ENCODE assay signal across 6 cellular contexts in the genomic region with DNA sequence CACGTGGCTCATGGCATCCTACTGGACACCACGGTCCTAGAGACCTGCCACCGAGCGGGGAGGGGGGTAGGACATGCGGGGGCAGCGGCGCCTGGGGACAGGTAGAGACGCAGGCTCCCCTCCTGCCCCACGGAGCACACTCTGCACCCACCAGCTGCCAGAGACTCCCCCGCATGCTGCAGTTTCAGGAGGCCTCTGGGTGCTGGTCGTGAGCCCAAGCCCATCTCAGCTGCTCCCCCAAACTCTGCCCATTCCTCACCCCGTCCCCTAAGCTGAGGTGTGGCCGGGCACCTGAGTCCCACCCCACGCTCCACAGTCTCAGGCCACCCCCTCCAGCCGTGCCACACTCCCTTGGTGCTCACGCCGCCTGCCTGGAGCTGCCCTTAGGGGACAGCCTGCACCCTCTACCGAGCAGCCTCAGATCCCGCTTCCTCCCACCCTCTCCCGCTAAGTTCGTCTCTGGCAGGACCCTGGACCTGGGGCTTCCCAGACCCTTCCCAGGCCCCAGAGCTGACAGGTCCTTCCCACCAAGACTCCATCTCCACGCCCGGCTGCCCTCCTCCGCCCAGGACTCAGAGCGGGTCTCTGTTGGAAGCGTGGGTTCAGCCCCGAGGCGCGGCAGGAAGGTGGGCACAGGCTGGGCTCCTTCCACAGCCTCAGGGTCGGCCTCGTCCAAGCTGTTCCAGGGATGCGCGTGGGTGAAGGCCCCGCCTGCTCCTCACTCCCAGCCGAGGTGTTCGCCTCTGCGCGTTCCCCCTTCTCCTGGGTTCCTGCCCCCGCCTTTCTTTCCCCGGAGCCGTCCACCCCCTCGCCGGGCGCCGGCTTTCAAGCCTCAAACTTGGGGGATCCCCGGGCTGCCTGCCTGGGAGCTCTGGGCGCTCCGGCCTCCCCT.
DNase-seq lines count a peak whose midpoint lies in the region; TF ChIP-seq lines count a peak whose summit lies in the region.

No MANE protein-coding gene starts in this region.

- no peak for TF ChIP-seq CTCF in KMS-11 (conservative IDR thresholded peaks at IDR 0.05; ENCODE audit: low read depth, low read length)
- TF ChIP-seq CTCF in coronary artery (IDR thresholded peaks at IDR 0.05), result no peak

- H4K20me1 ChIP-seq in KMS-11 (ENCODE audit: insufficient read depth), result no peaks in the 10 kb centered on the region

- H3K4me2 ChIP-seq in KMS-11, result peak overlapping the region; percentile 54; the same call in 1 of the 2 replicates

- no peak overlapping the region for H2AFZ ChIP-seq in KMS-11 (ENCODE audit: low read depth)

- H3K4me1 ChIP-seq in KMS-11 (ENCODE audit: low read depth, poor library complexity, severe bottlenecking), result no peaks in the 10 kb centered on the region

- no peaks in the 10 kb centered on the region for H3K27me3 ChIP-seq in KMS-11 (ENCODE audit: insufficient read depth, low read depth)

- H3K36me3 ChIP-seq in KMS-11 (ENCODE audit: insufficient read depth), result no peaks in the 10 kb centered on the region

- DNase-seq in coronary artery (ENCODE audit: low spot score), result no peak
- peak in 8 of 10 donors; percentile 37 to 95 (median 56) for DNase-seq in posterior cingulate gyrus
- DNase-seq in NOMO-1 treated with dmso at 0.1 percent for 144 hours (lab: John Stamatoyannopoulos, UW; ENCODE audit: unreplicated experiment), result no peak
- no peak for DNase-seq in NCI-H524 treated with DMSO at 0.1 percent for 48 hours (lab: John Stamatoyannopoulos, UW)
- no peak for DNase-seq in HK-2 (ENCODE audit: unreplicated experiment)

- H3K4me3 ChIP-seq in KMS-11 (IDR thresholded peaks at IDR 0.05; ENCODE audit: insufficient read depth, low read depth, low read length) (no peak overlapping the region), coronary artery (peak overlapping the region; percentile 98)

- no peak overlapping the region for H3K27ac ChIP-seq in KMS-11
- no peak overlapping the region for H3K27ac ChIP-seq in coronary artery

- intact Hi-C loops in posterior cingulate gyrus (cut with DNase I), result no loop called here

- H3K9ac ChIP-seq in KMS-11, result no peak overlapping the region

- H3K79me2 ChIP-seq in KMS-11 (ENCODE audit: insufficient read depth, low read depth), result no peaks in the 10 kb centered on the region

Comparison
In these comparisons a context has a peak if more than half of its experiments do, and no peak if none do; other contexts are left out.
1. DNase-seq: peak in posterior cingulate gyrus (8 of 10); none in coronary artery (single experiment), NOMO-1 treated with dmso at 0.1 percent for 144 hours (single experiment), NCI-H524 treated with DMSO at 0.1 percent for 48 hours (single experiment) and HK-2 (single experiment).